In genomic region chr7:140080919-140081318, GRCh38 we compare ENCODE assay signal across 22 cellular contexts.
"Had no signal": no experiment of that assay in that cellular context is flagged by ENCODE, and none has a peak within 500 bp of the region (broad histone marks: within the 10 kb centered on the region; RNA-seq: fewer than 3 reads in every experiment).

No MANE protein-coding gene starts in this region.

- DNase-seq: activated CD4-positive, alpha-beta T cell treated with anti-CD3 and anti-CD28 coated beads for 48 hours; activated CD4-positive, CD25-positive, alpha-beta regulatory T cell; activated CD8-positive, alpha-beta T cell treated with anti-CD3 and anti-CD28 coated beads for 36 hours; activated naive CD4-positive, alpha-beta T cell treated with Interleukin-2 at 50 U/mL for 16 hours; activated naive CD8-positive, alpha-beta T cell treated with anti-CD3 and anti-CD28 coated beads, Interleukin-2, amount 10 ng/mL, durations not matched to agents 7 days and 5 days; activated T-cell treated with anti-CD3 and anti-CD28 coated beads, Interleukin-2, amount 50 U/mL, for 24 hours; colonic mucosa; erythroblast; gastrocnemius medialis; heart left ventricle; mesendoderm; naive thymus-derived CD8-positive, alpha-beta T cell; retina; stimulated activated CD4-positive, alpha-beta T cell treated with anti-CD3 and anti-CD28 coated beads, Interleukin-12 subunit alpha, Interleukin-12 subunit beta, amount 100 ng/mL, for 4 hours; stimulated activated CD4-positive, alpha-beta T cell treated with anti-CD3 and anti-CD28 coated beads, Interleukin-1b, Interleukin-23, amount 100 ng/mL, for 48 hours; stimulated activated naive CD8-positive, alpha-beta T cell treated with anti-CD3 and anti-CD28 coated beads, Interleukin-15, Interleukin-2, amounts not matched to agents 100 U/mL and 50 U/mL, for 24 hours; substantia nigra; T-helper 1 cell; T1000; uterus had no signal

- H3K9me3 ChIP-seq: colonic mucosa, gastrocnemius medialis, heart left ventricle, tibial nerve, uterus had no signal

- H3K4me1 ChIP-seq: colonic mucosa, parathyroid adenoma, tibial nerve, uterus had no signal

- H3K36me3 ChIP-seq: colonic mucosa, gastrocnemius medialis, tibial nerve, uterus had no signal

- ATAC-seq: activated CD8-positive, alpha-beta T cell treated with anti-CD3 and anti-CD28 coated beads for 36 hours; gastrocnemius medialis; heart left ventricle; naive thymus-derived CD8-positive, alpha-beta T cell; stimulated activated naive CD8-positive, alpha-beta T cell treated with anti-CD3 and anti-CD28 coated beads, Interleukin-15, Interleukin-2, amounts not matched to agents 100 U/mL and 50 U/mL, for 24 hours had no signal

- H3K27me3 ChIP-seq: colonic mucosa, gastrocnemius medialis, heart left ventricle, tibial nerve, uterus had no signal

- H3K4me3 ChIP-seq: colonic mucosa, gastrocnemius medialis, heart left ventricle, tibial nerve, uterus had no signal

- H3K27ac ChIP-seq: colonic mucosa, gastrocnemius medialis, heart left ventricle, parathyroid adenoma, tibial nerve, uterus had no signal
